Comparison of ENCODE assay signal across 13 cellular contexts in the genomic region with DNA sequence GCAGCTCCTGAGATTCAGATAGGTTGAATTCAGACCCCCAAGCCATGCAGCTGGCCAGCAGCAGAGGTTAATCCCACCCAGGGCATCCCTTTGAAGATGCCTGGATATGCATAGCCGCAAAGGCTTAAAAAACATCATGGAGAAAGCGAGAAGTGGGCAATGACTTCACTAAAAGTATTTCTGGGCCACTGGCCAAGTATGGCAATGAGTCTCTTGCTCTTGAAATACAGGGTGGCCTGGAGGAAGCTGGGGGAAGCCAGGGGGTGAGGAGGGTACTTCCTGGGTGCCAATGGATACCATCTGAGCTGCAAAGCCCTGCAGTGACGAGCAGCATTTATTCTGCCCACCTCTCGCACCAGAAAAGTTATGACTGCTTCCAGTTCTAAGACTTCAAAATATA.
DNase-seq lines count a peak whose midpoint lies in the region; ATAC-seq and TF ChIP-seq lines count a peak whose summit lies in the region.
"Had no signal": no experiment of that assay in that cellular context is flagged by ENCODE, and none has a peak within 500 bp of the region (broad histone marks: within the 10 kb centered on the region; RNA-seq: fewer than 3 reads in every experiment).

No MANE protein-coding gene starts in this region.

- no peak for TF ChIP-seq CTCF in cardiac fibroblast (IDR thresholded peaks at IDR 0.05; ENCODE audit: low read depth, low read length)

- ATAC-seq in GM18873 (IDR thresholded peaks at IDR 0.05; ENCODE audit: low FRiP score, unreplicated experiment): no peak
- ATAC-seq in stimulated activated naive CD8-positive, alpha-beta T cell treated with anti-CD3 and anti-CD28 coated beads, Interleukin-15, amount 100 ng/mL, for 72 hours: no peak
- no peak for ATAC-seq in activated T-cell treated with anti-CD3 and anti-CD28 coated beads, Interleukin-2, amount 50 U/mL, for 72 hours (replicated peaks in 1 of 2)
- ATAC-seq: effector memory CD8-positive, alpha-beta T cell had no signal

- peak overlapping the region; percentile 56 for H2BK5ac ChIP-seq in trophoblast cell (ENCODE audit: low read depth, low read length, poor library complexity)

- H3K9me3 ChIP-seq in trophoblast cell (ENCODE audit: insufficient read depth, low read depth, low read length): no peaks in the 10 kb centered on the region

- DNase-seq in ELR (ENCODE audit: low read depth) (peak; percentile 65), NCI-H226 (peak; percentile 82), cardiac fibroblast (ENCODE audit: low read depth in 2 of 2) (peak; percentile 74 to 81), trophoblast cell (no peak)
- no peak for DNase-seq in central memory CD4-positive, alpha-beta T cell
- DNase-seq in stimulated activated naive CD8-positive, alpha-beta T cell treated with anti-CD3 and anti-CD28 coated beads, Interleukin-15, amount 100 ng/mL, for 72 hours: no peak
- no peak for DNase-seq in activated T-cell treated with anti-CD3 and anti-CD28 coated beads, Interleukin-2, amount 50 U/mL, for 72 hours
- DNase-seq: activated CD8-positive, alpha-beta memory T cell treated with anti-CD3 and anti-CD28 coated beads for 24 hours; effector memory CD8-positive, alpha-beta T cell; MM.1S had no signal

- H3K4me3 ChIP-seq in cardiac fibroblast (replicated peaks in 1 of 2; ENCODE audit: low read depth in 2 of 2, low read length in 2 of 2) (no peak overlapping the region), trophoblast cell (ENCODE audit: low read depth, low read length) (no peak overlapping the region)
- H3K4me3 ChIP-seq: skin epidermis had no signal

- no peaks in the 10 kb centered on the region for H3K4me1 Mint-ChIP-seq in stimulated activated naive CD8-positive, alpha-beta T cell treated with anti-CD3 and anti-CD28 coated beads, Interleukin-15, amount 100 ng/mL, for 72 hours
- no peaks in the 10 kb centered on the region for H3K4me1 Mint-ChIP-seq in activated T-cell treated with anti-CD3 and anti-CD28 coated beads, Interleukin-2, amount 50 U/mL, for 72 hours (ENCODE audit: low read depth)

- H3K4me2 ChIP-seq in trophoblast cell (ENCODE audit: low read length): no peak overlapping the region

- no peak overlapping the region for H3K23ac ChIP-seq in trophoblast cell (ENCODE audit: low read length)

- peaks cover 2% of the 10 kb centered on the region for H3K79me1 ChIP-seq in trophoblast cell (ENCODE audit: low read length)

- no peaks in the 10 kb centered on the region for H3K36me3 ChIP-seq in trophoblast cell (ENCODE audit: control insufficient read depth in 1 of 2, insufficient read depth in 2 of 2, low read length in 2 of 2)

- peaks cover 14 to 20% of the 10 kb centered on the region in 2 experiments for H3K4me1 ChIP-seq in trophoblast cell (ENCODE audit: control insufficient read depth in 1 of 2, insufficient read depth in 2 of 2, low read length in 2 of 2)

- no peak overlapping the region for H3K4me3 Mint-ChIP-seq in stimulated activated naive CD8-positive, alpha-beta T cell treated with anti-CD3 and anti-CD28 coated beads, Interleukin-15, amount 100 ng/mL, for 72 hours
- no peak overlapping the region for H3K4me3 Mint-ChIP-seq in activated T-cell treated with anti-CD3 and anti-CD28 coated beads, Interleukin-2, amount 50 U/mL, for 72 hours
- H3K4me3 Mint-ChIP-seq: activated naive CD8-positive, alpha-beta T cell; effector memory CD8-positive, alpha-beta T cell had no signal

- H2BK12ac ChIP-seq in trophoblast cell (ENCODE audit: low read length): peak overlapping the region; percentile 55

- H3K14ac ChIP-seq in trophoblast cell (ENCODE audit: low read length): peak overlapping the region; percentile 17

- no peak overlapping the region for H4K12ac ChIP-seq in trophoblast cell (ENCODE audit: low read depth, low read length)

- no peak overlapping the region for H3K27ac ChIP-seq in trophoblast cell (ENCODE audit: low read depth, low read length)
- H3K27ac ChIP-seq: skin epidermis had no signal

- no peak overlapping the region for H3K9ac ChIP-seq in trophoblast cell (ENCODE audit: low read length)

- H2AK5ac ChIP-seq in trophoblast cell (ENCODE audit: low read length): peak overlapping the region; percentile 39

- H3K27me3 ChIP-seq in trophoblast cell (ENCODE audit: insufficient read depth, low read length): no peaks in the 10 kb centered on the region

- no peak overlapping the region for H4K8ac ChIP-seq in trophoblast cell (ENCODE audit: low read depth, low read length)

- peak overlapping the region; percentile 34 for H3K4ac ChIP-seq in trophoblast cell (ENCODE audit: low read depth, low read length)

- WGBS in trophoblast cell (ENCODE audit: extremely low coverage, insufficient coverage, insufficient read length): no CpG with 5 or more reads among the region's 4 CpGs

- H3K79me2 ChIP-seq in trophoblast cell (ENCODE audit: control insufficient read depth, insufficient read depth, low read length, poor library complexity): no peaks in the 10 kb centered on the region

- peaks cover 0 to 10% of the 10 kb centered on the region in 2 donors for H3K9me3 Mint-ChIP-seq in stimulated activated naive CD8-positive, alpha-beta T cell treated with anti-CD3 and anti-CD28 coated beads, Interleukin-15, amount 100 ng/mL, for 72 hours
- peaks cover 3 to 4% of the 10 kb centered on the region in 2 donors for H3K9me3 Mint-ChIP-seq in activated T-cell treated with anti-CD3 and anti-CD28 coated beads, Interleukin-2, amount 50 U/mL, for 72 hours

- H3K27me3 Mint-ChIP-seq in stimulated activated naive CD8-positive, alpha-beta T cell treated with anti-CD3 and anti-CD28 coated beads, Interleukin-15, amount 100 ng/mL, for 72 hours: no peaks in the 10 kb centered on the region
- no peaks in the 10 kb centered on the region for H3K27me3 Mint-ChIP-seq in activated T-cell treated with anti-CD3 and anti-CD28 coated beads, Interleukin-2, amount 50 U/mL, for 72 hours (ENCODE audit: low read depth)
- H3K27me3 Mint-ChIP-seq: activated naive CD8-positive, alpha-beta T cell; effector memory CD8-positive, alpha-beta T cell had no signal

- no peak overlapping the region for H3K18ac ChIP-seq in trophoblast cell (ENCODE audit: low read length)

- peak overlapping the region; percentile 43 for H2BK120ac ChIP-seq in trophoblast cell (ENCODE audit: insufficient read depth, low read length, poor library complexity)

- H3K36me3 Mint-ChIP-seq in activated T-cell treated with anti-CD3 and anti-CD28 coated beads, Interleukin-2, amount 50 U/mL, for 72 hours (ENCODE audit: insufficient read depth in 2 of 2): no peaks in the 10 kb centered on the region
- H3K36me3 Mint-ChIP-seq: activated naive CD8-positive, alpha-beta T cell had no signal

- H4K91ac ChIP-seq in trophoblast cell (ENCODE audit: low read depth, low read length): peak overlapping the region; percentile 79

- no peak overlapping the region for H3K27ac Mint-ChIP-seq in stimulated activated naive CD8-positive, alpha-beta T cell treated with anti-CD3 and anti-CD28 coated beads, Interleukin-15, amount 100 ng/mL, for 72 hours
- no peak overlapping the region for H3K27ac Mint-ChIP-seq in activated T-cell treated with anti-CD3 and anti-CD28 coated beads, Interleukin-2, amount 50 U/mL, for 72 hours
- H3K27ac Mint-ChIP-seq: activated naive CD8-positive, alpha-beta T cell; effector memory CD8-positive, alpha-beta T cell had no signal

- no peak overlapping the region for H2AFZ ChIP-seq in trophoblast cell (ENCODE audit: insufficient read depth, low read length, poor library complexity)

Comparison
In these comparisons a context has a peak if more than half of its experiments do, and no peak if none do; other contexts are left out.
1. DNase-seq: peak in ELR (single experiment), NCI-H226 (single experiment) and cardiac fibroblast (2 of 2); none in trophoblast cell (0 of 2), central memory CD4-positive, alpha-beta T cell (single experiment), stimulated activated naive CD8-positive, alpha-beta T cell treated with anti-CD3 and anti-CD28 coated beads, Interleukin-15, amount 100 ng/mL, for 72 hours (0 of 2) and activated T-cell treated with anti-CD3 and anti-CD28 coated beads, Interleukin-2, amount 50 U/mL, for 72 hours (0 of 2).